ENCODE assay signal across 17 cellular contexts in the genomic region with DNA sequence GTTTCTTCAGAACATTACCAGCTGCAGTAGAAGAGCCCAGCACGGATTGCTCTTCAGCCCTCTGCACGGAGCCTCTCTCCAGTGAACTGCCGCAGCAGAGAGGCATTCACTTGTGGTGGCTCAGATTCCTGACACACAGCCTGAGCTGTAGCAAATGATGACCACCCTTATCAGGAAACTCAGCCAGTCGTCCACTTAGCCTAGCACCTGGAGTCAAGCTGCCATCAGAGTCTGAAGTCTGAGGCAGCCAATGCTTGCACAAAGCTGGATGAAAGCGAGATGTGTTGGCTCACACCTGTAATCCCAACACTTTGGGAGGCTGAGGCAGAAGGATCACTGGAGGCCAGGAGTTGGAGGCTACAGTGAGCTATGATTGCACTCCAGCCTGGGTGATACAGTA. TPM values are rescaled to one million over a fixed set of nuclear protein-coding genes. Genes with fewer than 3 reads are reported as not detected.
DNase-seq lines count a peak whose midpoint lies in the region; ATAC-seq and TF ChIP-seq lines count a peak whose summit lies in the region.
"Had no signal": no experiment of that assay in that cellular context is flagged by ENCODE, and none has a peak within 500 bp of the region (broad histone marks: within the 10 kb centered on the region; RNA-seq: fewer than 3 reads in every experiment).

No MANE protein-coding gene starts in this region.

- H3K27ac Mint-ChIP-seq in activated T-cell treated with anti-CD3 and anti-CD28 coated beads, Interleukin-2, amount 50 U/mL, for 24 hours = no peak overlapping the region
- peak overlapping the region; percentile 23 to 38 for H3K27ac Mint-ChIP-seq in natural killer cell
- H3K27ac Mint-ChIP-seq in natural killer cell treated with Interleukin-12 subunit alpha and Interleukin-12 subunit beta and Interleukin-15 and Interleukin-18, amount 100 ng/mL, for 72 hours = no peak overlapping the region
- peak overlapping the region in 4 of 6 donors; percentile 7 to 66 (median 46) for H3K27ac Mint-ChIP-seq in naive B cell
- H3K27ac Mint-ChIP-seq: GM23338, HFFc6 had no signal

- no peak for ATAC-seq in natural killer cell
- no peak for ATAC-seq in natural killer cell treated with Interleukin-12 subunit alpha and Interleukin-12 subunit beta and Interleukin-15 and Interleukin-18, amount 100 ng/mL, for 72 hours
- no peak for ATAC-seq in naive B cell (ENCODE audit: low read depth in 2 of 2)
- ATAC-seq: A549; CD8-positive, alpha-beta T cell; GM23338; HCT116 had no signal

- peak; percentile 18 for DNase-seq in activated T-cell treated with anti-CD3 and anti-CD28 coated beads, Interleukin-2, amount 50 U/mL, for 24 hours
- DNase-seq in activated T-cell treated with anti-CD3 and anti-CD28 coated beads for 4 hours = no peak
- no peak for DNase-seq in natural killer cell
- no peak for DNase-seq in natural killer cell treated with Interleukin-12 subunit alpha and Interleukin-12 subunit beta and Interleukin-15 and Interleukin-18, amount 100 ng/mL, for 72 hours (ENCODE audit: low spot score)
- DNase-seq in naive B cell = no peak
- DNase-seq in COLO829 (ENCODE audit: low spot score) = no peak
- no peak for DNase-seq in globus pallidus (ENCODE audit: low spot score)
- no peak for DNase-seq in DMS 273 (lab: John Stamatoyannopoulos, UW; ENCODE audit: unreplicated experiment)
- DNase-seq: AML-193; CD8-positive, alpha-beta T cell; COR-L47; H7; HFFc6 had no signal

- H3K9me3 Mint-ChIP-seq in activated T-cell treated with anti-CD3 and anti-CD28 coated beads, Interleukin-2, amount 50 U/mL, for 24 hours = no peaks in the 10 kb centered on the region
- no peaks in the 10 kb centered on the region for H3K9me3 Mint-ChIP-seq in natural killer cell
- H3K9me3 Mint-ChIP-seq in natural killer cell treated with Interleukin-12 subunit alpha and Interleukin-12 subunit beta and Interleukin-15 and Interleukin-18, amount 100 ng/mL, for 72 hours = no peaks in the 10 kb centered on the region
- no peaks in the 10 kb centered on the region for H3K9me3 Mint-ChIP-seq in naive B cell
- H3K9me3 Mint-ChIP-seq: CD8-positive, alpha-beta T cell; GM23338; HFFc6 had no signal

- H3K27me3 Mint-ChIP-seq in activated T-cell treated with anti-CD3 and anti-CD28 coated beads, Interleukin-2, amount 50 U/mL, for 24 hours = no peaks in the 10 kb centered on the region
- H3K27me3 Mint-ChIP-seq in natural killer cell (ENCODE audit: low read depth in 2 of 2) = no peaks in the 10 kb centered on the region
- no peaks in the 10 kb centered on the region for H3K27me3 Mint-ChIP-seq in natural killer cell treated with Interleukin-12 subunit alpha and Interleukin-12 subunit beta and Interleukin-15 and Interleukin-18, amount 100 ng/mL, for 72 hours
- H3K27me3 Mint-ChIP-seq in naive B cell = no peaks in the 10 kb centered on the region

- intact Hi-C loops in natural killer cell (cut with micrococcal nuclease) = no loop called here

- H3K4me1 Mint-ChIP-seq in activated T-cell treated with anti-CD3 and anti-CD28 coated beads, Interleukin-2, amount 50 U/mL, for 24 hours (ENCODE audit: low read depth) = no peaks in the 10 kb centered on the region
- H3K4me1 Mint-ChIP-seq in natural killer cell = peaks cover 12% of the 10 kb centered on the region in 2 donors
- H3K4me1 Mint-ChIP-seq in natural killer cell treated with Interleukin-12 subunit alpha and Interleukin-12 subunit beta and Interleukin-15 and Interleukin-18, amount 100 ng/mL, for 72 hours (ENCODE audit: low read depth in 2 of 2) = peaks cover 0 to 2% of the 10 kb centered on the region in 2 donors
- H3K4me1 Mint-ChIP-seq in naive B cell = peaks cover 6 to 21% (median 11%) of the 10 kb centered on the region in 3 donors

- H3K36me3 Mint-ChIP-seq in activated T-cell treated with anti-CD3 and anti-CD28 coated beads, Interleukin-2, amount 50 U/mL, for 24 hours (ENCODE audit: low read depth) = peaks cover 59% of the 10 kb centered on the region
- H3K36me3 Mint-ChIP-seq in natural killer cell (peaks cover 42% of the 10 kb centered on the region), naive B cell (peaks cover 33 to 45% of the 10 kb centered on the region in 2 donors)
- peaks cover 22% of the 10 kb centered on the region for H3K36me3 Mint-ChIP-seq in natural killer cell treated with Interleukin-12 subunit alpha and Interleukin-12 subunit beta and Interleukin-15 and Interleukin-18, amount 100 ng/mL, for 72 hours

- TF ChIP-seq CTCF in natural killer cell (IDR thresholded peaks at IDR 0.05) = no peak

- no peak overlapping the region for H3K4me3 Mint-ChIP-seq in activated T-cell treated with anti-CD3 and anti-CD28 coated beads, Interleukin-2, amount 50 U/mL, for 24 hours
- H3K4me3 Mint-ChIP-seq in natural killer cell (no peak overlapping the region), naive B cell (no peak overlapping the region)
- H3K4me3 Mint-ChIP-seq in natural killer cell treated with Interleukin-12 subunit alpha and Interleukin-12 subunit beta and Interleukin-15 and Interleukin-18, amount 100 ng/mL, for 72 hours = no peak overlapping the region
- H3K4me3 Mint-ChIP-seq: CD8-positive, alpha-beta T cell; GM23338; HFFc6 had no signal

RNA-seq across cellular contexts. Expression of gene SAG, which starts 11.7 kb away (rescaled TPM):
- total RNA-seq in natural killer cell = under 1 TPM; 0.11 to 0.33 (median 0.12) TPM
- under 1 TPM in 1 of 2 donors, not detected in 1; 0.05 TPM for total RNA-seq in natural killer cell treated with Interleukin-12 subunit alpha and Interleukin-12 subunit beta and Interleukin-15 and Interleukin-18, amount 100 ng/mL, for 72 hours
- polyA plus RNA-seq in naive B cell (ENCODE audit: low read depth in 6 of 6) = not detected
- total RNA-seq: GM23338, H7, HFFc6 had no signal
- polyA plus RNA-seq: A549, BJ, GM23338 had no signal

RNA-seq across cellular contexts. Expression of gene ATG16L1, which starts 44.4 kb away (rescaled TPM):
- 100 to 1,000 TPM; 106 to 142 (median 117) TPM for total RNA-seq in natural killer cell
- 10 to 100 TPM; 39.5 to 78.6 TPM for total RNA-seq in natural killer cell treated with Interleukin-12 subunit alpha and Interleukin-12 subunit beta and Interleukin-15 and Interleukin-18, amount 100 ng/mL, for 72 hours
- polyA plus RNA-seq in naive B cell (ENCODE audit: low read depth in 6 of 6) = 10 to 100 TPM in 2 of 6 donors, 1 to 10 TPM in 4; 7.5 to 17.6 (median 9.6) TPM

RNA-seq across cellular contexts. Expression of gene DGKD, which starts 58.4 kb away (rescaled TPM):
- 100 to 1,000 TPM; 299 to 456 (median 329) TPM for total RNA-seq in natural killer cell
- total RNA-seq in natural killer cell treated with Interleukin-12 subunit alpha and Interleukin-12 subunit beta and Interleukin-15 and Interleukin-18, amount 100 ng/mL, for 72 hours = 100 to 1,000 TPM in 1 of 2 donors, 10 to 100 TPM in 1; 82.4 to 124 TPM
- 100 to 1,000 TPM in 1 of 6 donors, 10 to 100 TPM in 5; 38.0 to 111 (median 67.7) TPM for polyA plus RNA-seq in naive B cell (ENCODE audit: low read depth in 6 of 6)

Comparison
In these comparisons a context has a peak if more than half of its experiments do, and no peak if none do; other contexts are left out.
1. H3K27ac Mint-ChIP-seq: peak in natural killer cell (2 of 2) and naive B cell (4 of 6); none in activated T-cell treated with anti-CD3 and anti-CD28 coated beads, Interleukin-2, amount 50 U/mL, for 24 hours (single experiment) and natural killer cell treated with Interleukin-12 subunit alpha and Interleukin-12 subunit beta and Interleukin-15 and Interleukin-18, amount 100 ng/mL, for 72 hours (0 of 2).